In genomic region chr5:101424530-101425175, GRCh38 we compare ENCODE assay signal across 13 cellular contexts.
DNase-seq lines count a peak whose midpoint lies in the region; ATAC-seq and TF ChIP-seq lines count a peak whose summit lies in the region.
"Had no signal": no experiment of that assay in that cellular context is flagged by ENCODE, and none has a peak within 500 bp of the region (broad histone marks: within the 10 kb centered on the region; RNA-seq: fewer than 3 reads in every experiment).

No MANE protein-coding gene starts in this region.

- TF ChIP-seq CTCF in lower lobe of right lung (IDR thresholded peaks at IDR 0.05): no peak

- peak overlapping the region; percentile 88 for H3K4me2 ChIP-seq in GM23248 (ENCODE audit: unreplicated experiment)
- H3K4me2 ChIP-seq: KMS-11 had no signal

- DNase-seq in A172 (ENCODE audit: low spot score) (peak; percentile 68), GM23248 (peak; percentile 89), astrocyte of the hippocampus (ENCODE audit: low read depth, low spot score) (peak; percentile 83), lower lobe of right lung (no peak), AML-193 (lab: John Stamatoyannopoulos, UW) (no peak), NCI-H446 (lab: John Stamatoyannopoulos, UW) (no peak)
- DNase-seq: activated CD8-positive, alpha-beta memory T cell treated with anti-CD3 and anti-CD28 coated beads, Interleukin-2, amount 50 U/mL, for 4 hours; esophagus squamous epithelium; left colon; T-helper 9 cell had no signal

- ATAC-seq in lower lobe of right lung (peak; percentile 81 to 95), GM21528 (IDR thresholded peaks at IDR 0.05; ENCODE audit: low FRiP score, unreplicated experiment) (no peak)
- ATAC-seq in activated CD4-positive, CD25-positive, alpha-beta regulatory T cell treated with anti-CD3 and anti-CD28 coated beads, Interleukin-2, amount 50 U/mL, for 24 hours: no peak
- ATAC-seq: left colon had no signal

- no peaks in the 10 kb centered on the region for H4K20me1 ChIP-seq in GM23248 (ENCODE audit: insufficient read depth)

- H3K9ac ChIP-seq in GM23248: peak overlapping the region; percentile 52
- H3K9ac ChIP-seq: KMS-11 had no signal

- in situ Hi-C loops in GM23248 (cut with MboI): no loop called here

- H3K27me3 ChIP-seq in GM23248 (replicated peaks; ENCODE audit: insufficient read depth) (no peaks in the 10 kb centered on the region), lower lobe of right lung (ENCODE audit: low read depth) (no peaks in the 10 kb centered on the region)
- H3K27me3 ChIP-seq: esophagus squamous epithelium had no signal

- H3K79me2 ChIP-seq in GM23248 (ENCODE audit: insufficient read depth): no peaks in the 10 kb centered on the region

- intact Hi-C loops in lower lobe of right lung (cut with DNase I): no loop called here

- peaks cover 35% of the 10 kb centered on the region for H3F3A ChIP-seq in GM23248 (ENCODE audit: insufficient read depth)

- H3K27ac ChIP-seq in GM23248 (peak overlapping the region; percentile 87), lower lobe of right lung (no peak overlapping the region)
- H3K27ac ChIP-seq: esophagus squamous epithelium, KMS-11 had no signal

- H3K4me1 ChIP-seq in GM23248 (ENCODE audit: insufficient read depth) (peaks cover 49% of the 10 kb centered on the region), lower lobe of right lung (peaks cover 6% of the 10 kb centered on the region)
- H3K4me1 ChIP-seq: esophagus squamous epithelium had no signal

- 0 to 1% methylated on average over 2 of the region's 2 CpGs for WGBS in GM23248 (ENCODE audit: low coverage in 1 of 2, low lambda C conversion rate in 2 of 2, missing lambda C conversion rate in 2 of 2), 2 experiments

- H3K9me3 ChIP-seq in GM23248 (ENCODE audit: low read depth): no peaks in the 10 kb centered on the region
- H3K9me3 ChIP-seq in lower lobe of right lung: no peaks in the 10 kb centered on the region
- H3K9me3 ChIP-seq: esophagus squamous epithelium had no signal

- H3K36me3 ChIP-seq in GM23248 (ENCODE audit: low read depth) (no peaks in the 10 kb centered on the region), lower lobe of right lung (no peaks in the 10 kb centered on the region)
- H3K36me3 ChIP-seq: esophagus squamous epithelium had no signal

- no peaks in the 10 kb centered on the region; the same call in 1 of the 2 replicates for H3K9me2 ChIP-seq in GM23248 (ENCODE audit: insufficient read depth)

- H2AFZ ChIP-seq in GM23248: peak overlapping the region; percentile 59

- peak overlapping the region; percentile 47 for H3K4me3 ChIP-seq in GM23248
- no peak overlapping the region for H3K4me3 ChIP-seq in lower lobe of right lung
- H3K4me3 ChIP-seq: esophagus squamous epithelium had no signal

Comparison
In these comparisons a context has a peak if more than half of its experiments do, and no peak if none do; other contexts are left out.
1. DNase-seq: peak in A172 (single experiment), GM23248 (single experiment) and astrocyte of the hippocampus (single experiment); none in lower lobe of right lung (single experiment), AML-193 (0 of 2) and NCI-H446 (0 of 2).
2. ATAC-seq: peak in lower lobe of right lung (2 of 2); none in activated CD4-positive, CD25-positive, alpha-beta regulatory T cell treated with anti-CD3 and anti-CD28 coated beads, Interleukin-2, amount 50 U/mL, for 24 hours (0 of 2) and GM21528 (single experiment).